In genomic region chr20:16966276-16966880, GRCh38 we compare ENCODE assay signal across 23 cellular contexts.
DNase-seq lines count a peak whose midpoint lies in the region; ATAC-seq and TF ChIP-seq lines count a peak whose summit lies in the region.
"Had no signal": no experiment of that assay in that cellular context is flagged by ENCODE, and none has a peak within 500 bp of the region (broad histone marks: within the 10 kb centered on the region; RNA-seq: fewer than 3 reads in every experiment).

No MANE protein-coding gene starts in this region.

- H3K4me1 Mint-ChIP-seq in nephron progenitor cell (peaks cover 4% of the 10 kb centered on the region), WTC11 (peaks cover 16% of the 10 kb centered on the region)
- H3K4me1 Mint-ChIP-seq: CD4-positive, alpha-beta memory T cell had no signal

- H3K4me3 Mint-ChIP-seq in nephron progenitor cell (no peak overlapping the region), WTC11 (no peak overlapping the region)
- H3K4me3 Mint-ChIP-seq: CD4-positive, alpha-beta memory T cell had no signal

- H3K27me3 Mint-ChIP-seq in nephron progenitor cell (ENCODE audit: low read depth, poor library complexity) (peaks cover 5% of the 10 kb centered on the region), WTC11 (ENCODE audit: low read depth) (no peaks in the 10 kb centered on the region)

- no peak overlapping the region for H3K4me3 ChIP-seq in epithelial cell of proximal tubule (ENCODE audit: low read depth, low read length)
- H3K4me3 ChIP-seq: BLaER1 treated with 17β-estradiol and CSF1 and Interleukin-3, amounts not matched to agents 10 nM and 100 nM; HAP-1; Peyer's patch had no signal

- POLR2A ChIA-PET in WTC11 (lab: Charles Lee) = no interaction called here

- CTCF ChIA-PET in WTC11 (lab: Charles Lee) = interaction anchor here (0.7 kb wide), 1 partner anchor 145 kb away, joined by 3 read pairs; no protein-coding TSS in a partner anchor

- in situ Hi-C loops in Caki2 (cut with HindIII; ENCODE audit: low pct_unique_long_range_greater_than_20kb, low sequenced_read_pairs) = no loop called here
- in situ Hi-C loops in SK-MEL-5 (cut with HindIII; ENCODE audit: low pct_unique_long_range_greater_than_20kb, low sequenced_read_pairs) = no loop called here

- DNase-seq in Caki2 (ENCODE audit: low read depth) (peak; percentile 62), SK-MEL-5 (ENCODE audit: low read depth, low spot score) (peak; percentile 32), epithelial cell of proximal tubule (ENCODE audit: low read depth) (peak; percentile 60), nephron progenitor cell (no peak), T-helper 9 cell (no peak), WTC11 (ENCODE audit: low spot score) (no peak), NCI-H345 (lab: John Stamatoyannopoulos, UW) (no peak), T1000 (lab: John Stamatoyannopoulos, UW) (no peak)
- DNase-seq: 8988T; Caco-2; CD4-positive, alpha-beta memory T cell; GDM1; KG1; NCI-H1092; NCI-H1436; NCI-H187 treated with DMSO at 0.1 percent for 48 hours; NCI-H2107; NCI-H2227 treated with DMSO at 0.1 percent for 48 hours; NCI-H524; NCI-H82; Peyer's patch had no signal

- peak overlapping the region; percentile 53 for H3K27ac Mint-ChIP-seq in nephron progenitor cell
- no peak overlapping the region for H3K27ac Mint-ChIP-seq in WTC11
- H3K27ac Mint-ChIP-seq: CD4-positive, alpha-beta memory T cell had no signal

- peaks cover 15% of the 10 kb centered on the region for H3K9me3 Mint-ChIP-seq in nephron progenitor cell
- H3K9me3 Mint-ChIP-seq in WTC11 = peaks cover 37% of the 10 kb centered on the region

- H3K36me3 Mint-ChIP-seq in nephron progenitor cell (ENCODE audit: low read depth) (peaks cover 5% of the 10 kb centered on the region), WTC11 (peaks cover 19% of the 10 kb centered on the region)
- H3K36me3 Mint-ChIP-seq: CD4-positive, alpha-beta memory T cell had no signal

- no peak for ATAC-seq in WTC11

- no peak for TF ChIP-seq CTCF in epithelial cell of proximal tubule (conservative IDR thresholded peaks at IDR 0.05; ENCODE audit: low read depth, low read length)
- no peak for TF ChIP-seq CTCF in nephron progenitor cell (IDR thresholded peaks at IDR 0.05)
- TF ChIP-seq CTCF in WTC11 (IDR thresholded peaks at IDR 0.05) = no peak

TF ChIP-seq in WTC11, 78 proteins besides CTCF, POLR2A, EP300 and RAD21:
- no peak for TF ChIP-seq SOX15 (CRISPR knock-in tag; IDR thresholded peaks at IDR 0.05)
- TF ChIP-seq PRDM15 (CRISPR knock-in tag; IDR thresholded peaks at IDR 0.05) = no peak
- TF ChIP-seq FOXK1 (CRISPR knock-in tag; IDR thresholded peaks at IDR 0.05) = no peak
- no peak for TF ChIP-seq CREM (CRISPR knock-in tag; IDR thresholded peaks at IDR 0.05)
- no peak for TF ChIP-seq ATF2 (CRISPR knock-in tag; IDR thresholded peaks at IDR 0.05; ENCODE audit: borderline replicate concordance, low read depth)
- TF ChIP-seq SP1 (CRISPR knock-in tag; conservative IDR thresholded peaks at IDR 0.05) = no peak
- no peak for TF ChIP-seq MYBL2 (CRISPR knock-in tag; IDR thresholded peaks at IDR 0.05)
- no peak for TF ChIP-seq USF1 (CRISPR knock-in tag; IDR thresholded peaks at IDR 0.05)
- no peak for TF ChIP-seq TP53 (CRISPR knock-in tag; IDR thresholded peaks at IDR 0.05)
- TF ChIP-seq NR3C1 (CRISPR knock-in tag; conservative IDR thresholded peaks at IDR 0.05; ENCODE audit: low read depth) = no peak
- no peak for TF ChIP-seq SMAD4 (CRISPR knock-in tag; IDR thresholded peaks at IDR 0.05)

Comparison
In these comparisons a context has a peak if more than half of its experiments do, and no peak if none do; other contexts are left out.
1. DNase-seq: peak in Caki2 (single experiment), SK-MEL-5 (single experiment) and epithelial cell of proximal tubule (single experiment); none in nephron progenitor cell (single experiment), T-helper 9 cell (single experiment), WTC11 (single experiment), NCI-H345 (single experiment) and T1000 (single experiment).